21 cellular contexts compared by ENCODE assay signal in genomic region chr11:72648737-72649136, GRCh38. TPM values are rescaled to one million over a fixed set of nuclear protein-coding genes. Genes with fewer than 3 reads are reported as not detected.
A peak's percentile ranks its signal among the peaks of the same experiment; 100 is the strongest.
DNase-seq lines count a peak whose midpoint lies in the region; ATAC-seq, FAIRE-seq and TF ChIP-seq lines count a peak whose summit lies in the region.
"Had no signal": no experiment of that assay in that cellular context is flagged by ENCODE, and none has a peak within 500 bp of the region (broad histone marks: within the 10 kb centered on the region; RNA-seq: fewer than 3 reads in every experiment).

No MANE protein-coding gene starts in this region.

- H3K9me3 Mint-ChIP-seq in neural crest cell (no peaks in the 10 kb centered on the region), endothelial cell (ENCODE audit: unreplicated experiment) (no peaks in the 10 kb centered on the region)
- H3K9me3 Mint-ChIP-seq: CD4-positive, alpha-beta memory T cell had no signal

- peak overlapping the region; percentile 24 for H3K27ac Mint-ChIP-seq in neural crest cell (ENCODE audit: unreplicated experiment)
- no peak overlapping the region for H3K27ac Mint-ChIP-seq in endothelial cell (ENCODE audit: unreplicated experiment)

- H3K4me1 ChIP-seq in HepG2 (ENCODE audit: insufficient read depth, low read length) = no peaks in the 10 kb centered on the region
- H3K4me1 ChIP-seq in right lobe of liver = no peaks in the 10 kb centered on the region

- H3K36me3 Mint-ChIP-seq in neural crest cell (ENCODE audit: low read depth) (no peaks in the 10 kb centered on the region), endothelial cell (ENCODE audit: low read depth, unreplicated experiment) (no peaks in the 10 kb centered on the region)
- H3K36me3 Mint-ChIP-seq: CD4-positive, alpha-beta memory T cell had no signal

- no peak overlapping the region for H3K4me3 ChIP-seq in HepG2 (replicated peaks in 1 of 3; ENCODE audit: insufficient read depth in 1 of 3, low read depth in 2 of 3, low read length in 3 of 3)
- no peak overlapping the region for H3K4me3 ChIP-seq in right lobe of liver
- H3K4me3 ChIP-seq: A549, GM23248 had no signal

- no peak for DNase-seq in HepG2 (ENCODE audit: low spot score)
- DNase-seq in right lobe of liver = no peak
- DNase-seq in neural crest cell (ENCODE audit: low read depth, low spot score) = no peak
- no peak for DNase-seq in endothelial cell (ENCODE audit: low spot score)
- no peak for DNase-seq in CD1c-positive myeloid dendritic cell (ENCODE audit: extremely low spot score)
- DNase-seq in NCI-H2227 treated with DMSO at 0.1 percent for 48 hours (lab: John Stamatoyannopoulos, UW) = no peak
- DNase-seq: AML-193; CD4-positive, alpha-beta memory T cell; DMS153; DMS79; GDM1; GM23248 had no signal

- H2AFZ ChIP-seq in HepG2 (ENCODE audit: low read length) = no peak overlapping the region
- H2AFZ ChIP-seq: GM23248 had no signal

- 3% methylated on average over 5 of the region's 5 CpGs for WGBS in HepG2 (ENCODE audit: low lambda C conversion rate)
- 78% methylated on average over 4 of the region's 5 CpGs for WGBS in right lobe of liver (ENCODE audit: insufficient coverage, low coverage, low lambda C conversion rate, missing lambda C conversion rate)

- H3K27me3 Mint-ChIP-seq in neural crest cell (ENCODE audit: low read depth) (peaks cover 5% of the 10 kb centered on the region), endothelial cell (ENCODE audit: unreplicated experiment) (peaks cover 25% of the 10 kb centered on the region)

- TF ChIP-seq POLR2A in HepG2 (IDR thresholded peaks at IDR 0.05; ENCODE audit: insufficient read depth in 1 of 2, low read depth in 2 of 2, low read length in 2 of 2) (no peak), right lobe of liver (IDR thresholded peaks at IDR 0.05) (no peak)

- H3K4me3 Mint-ChIP-seq in neural crest cell (no peak overlapping the region), endothelial cell (ENCODE audit: unreplicated experiment) (no peak overlapping the region)
- H3K4me3 Mint-ChIP-seq: CD4-positive, alpha-beta memory T cell had no signal

- POLR2A ChIA-PET in HepG2 (lab: Yijun Ruan, JAX) = no interaction called here

- H4K20me1 ChIP-seq in HepG2 (ENCODE audit: insufficient read depth, low read length) = no peaks in the 10 kb centered on the region

- TF ChIP-seq EP300 in HepG2 (IDR thresholded peaks at IDR 0.05; ENCODE audit: low read depth in 2 of 2, low read length in 2 of 2) (no peak), HepG2 (CRISPR knock-in tag; IDR thresholded peaks at IDR 0.05; ENCODE audit: borderline replicate concordance) (no peak)

- no peak for FAIRE-seq in HepG2 (lab: Jason Lieb, UNC)
- FAIRE-seq: A549, GM12892, GM18507, H54 had no signal

- TF ChIP-seq CTCF in HepG2 (CRISPR knock-in tag; IDR thresholded peaks at IDR 0.05) (no peak), right lobe of liver (IDR thresholded peaks at IDR 0.05) (no peak), neural crest cell (conservative IDR thresholded peaks at IDR 0.05) (no peak), endothelial cell (IDR thresholded peaks at IDR 0.05; ENCODE audit: unreplicated experiment) (no peak)

- CTCF ChIA-PET in HepG2 (lab: Yijun Ruan, JAX; ENCODE audit: low intra/inter-chr PET ratio, low total read pairs) = no interaction called here

- H3K36me3 ChIP-seq in HepG2 (replicated peaks in 1 of 2; ENCODE audit: control insufficient read depth in 1 of 2, insufficient read depth in 2 of 2, low read length in 2 of 2) (no peaks in the 10 kb centered on the region), right lobe of liver (no peaks in the 10 kb centered on the region)

- BruUV-seq in HepG2 (replicated peaks; lab: Mats Ljungman, UMichigan) = no TSS peak

- no peak for TF ChIP-seq RAD21 in HepG2 (CRISPR knock-in tag; IDR thresholded peaks at IDR 0.05)

- no peaks in the 10 kb centered on the region for H3K9me3 ChIP-seq in HepG2 (ENCODE audit: low read length)
- no peaks in the 10 kb centered on the region for H3K9me3 ChIP-seq in right lobe of liver
- H3K9me3 ChIP-seq: A549 had no signal

- in situ Hi-C loops in HepG2 (cut with HindIII; ENCODE audit: extremely low pct_ligation_motif_present, low pct_unique_long_range_greater_than_20kb) = loop anchor here (5.0 kb wide), 1 partner anchor 166 kb away; no protein-coding TSS in a partner anchor

- no peaks in the 10 kb centered on the region for H3K79me2 ChIP-seq in HepG2 (ENCODE audit: insufficient read depth, low read length)

- no peak overlapping the region for H3K4me2 ChIP-seq in HepG2 (ENCODE audit: low read depth, low read length)
- H3K4me2 ChIP-seq: A549 had no signal

- H3K27me3 ChIP-seq in HepG2 (ENCODE audit: control insufficient read depth in 1 of 2, insufficient read depth in 2 of 2, low read length in 2 of 2) = peaks cover 0 to 14% of the 10 kb centered on the region in 2 experiments; a peak in 3 of 5 replicates
- H3K27me3 ChIP-seq in right lobe of liver = no peaks in the 10 kb centered on the region

- intact Hi-C loops in HepG2 (cut with micrococcal nuclease; ENCODE audit: unreplicated experiment) (no loop called here), right lobe of liver (cut with DNase I) (loop anchor here in 1 of 2 donors (5.0 kb wide), 1 partner anchor 51 kb away; no protein-coding TSS in a partner anchor)

- no peak overlapping the region for H3K27ac ChIP-seq in HepG2 (ENCODE audit: extremely low read length, insufficient read depth, low read length)
- no peak overlapping the region for H3K27ac ChIP-seq in right lobe of liver
- H3K27ac ChIP-seq in cingulate gyrus (ENCODE audit: low read depth, low read length) = peak overlapping the region; percentile 39
- H3K27ac ChIP-seq: 22Rv1, A549, C4-2B, GM23248 had no signal

- H3K4me1 Mint-ChIP-seq in neural crest cell = peaks cover 23% of the 10 kb centered on the region
- peaks cover 9% of the 10 kb centered on the region for H3K4me1 Mint-ChIP-seq in endothelial cell (ENCODE audit: unreplicated experiment)

- H3K9ac ChIP-seq in HepG2 (ENCODE audit: insufficient read depth, low read depth, low read length) = no peak overlapping the region
- H3K9ac ChIP-seq: GM23248 had no signal

- ATAC-seq in HepG2 = no peak
- ATAC-seq in right lobe of liver = no peak
- ATAC-seq in GM21390 (IDR thresholded peaks at IDR 0.05; ENCODE audit: unreplicated experiment) = no peak
- ATAC-seq: A549, HCT116 had no signal

TF ChIP-seq in HepG2, 621 proteins besides CTCF, POLR2A, EP300 and RAD21:
- TF ChIP-seq ZNF879 (CRISPR knock-in tag; IDR thresholded peaks at IDR 0.05) = no peak
- TF ChIP-seq, protein P1, sequence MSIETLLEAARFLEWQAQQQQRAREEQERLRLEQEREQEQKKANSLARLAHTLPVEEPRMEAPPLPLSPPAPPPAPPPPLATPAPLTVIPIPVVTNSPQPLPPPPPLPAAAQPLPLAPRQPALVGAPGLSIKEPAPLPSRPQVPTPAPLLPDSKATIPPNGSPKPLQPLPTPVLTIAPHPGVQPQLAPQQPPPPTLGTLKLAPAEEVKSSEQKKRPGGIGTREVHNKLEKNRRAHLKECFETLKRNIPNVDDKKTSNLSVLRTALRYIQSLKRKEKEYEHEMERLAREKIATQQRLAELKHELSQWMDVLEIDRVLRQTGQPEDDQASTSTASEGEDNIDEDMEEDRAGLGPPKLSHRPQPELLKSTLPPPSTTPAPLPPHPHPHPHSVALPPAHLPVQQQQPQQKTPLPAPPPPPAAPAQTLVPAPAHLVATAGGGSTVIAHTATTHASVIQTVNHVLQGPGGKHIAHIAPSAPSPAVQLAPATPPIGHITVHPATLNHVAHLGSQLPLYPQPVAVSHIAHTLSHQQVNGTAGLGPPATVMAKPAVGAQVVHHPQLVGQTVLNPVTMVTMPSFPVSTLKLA (IDR thresholded peaks at IDR 0.05) = peak; percentile 49

RNA-seq across cellular contexts. Expression of gene PDE2A, which starts 25.5 kb away (rescaled TPM):
- not detected in 2 replicates for total RNA-seq in HepG2 (2016; rRNA removed; fragmentation: Illumina TruSeq; extraction: Trizol)
- total RNA-seq in HepG2 (2016; cell fraction: cytosol; rRNA removed; fragmentation: Illumina TruSeq; extraction: Trizol; ENCODE audit: low read depth) = not detected in 2 replicates
- total RNA-seq in HepG2 (2016; cell fraction: insoluble cytoplasmic fraction; rRNA removed; fragmentation: Illumina TruSeq; extraction: Trizol) = 0.19 TPM in 1 of 2 replicates, not detected in the other
- not detected in 2 replicates for total RNA-seq in HepG2 (2016; cell fraction: membrane; rRNA removed; fragmentation: Illumina TruSeq; extraction: Trizol)
- total RNA-seq in HepG2 (2016; cell fraction: nucleus; rRNA removed; fragmentation: Illumina TruSeq; extraction: Trizol) = 0.81 TPM in 1 of 2 replicates, not detected in the other
- 2.8 and 3.1 TPM in 2 replicates for polyA plus RNA-seq in HepG2 (2011; rRNA removed)
- polyA plus RNA-seq in HepG2 (2011; cell fraction: cytosol; rRNA removed) = 0.74 and 0.82 TPM in 2 replicates
- 12.4 and 12.9 TPM in 2 replicates for polyA plus RNA-seq in HepG2 (2011; cell fraction: nucleus; rRNA removed)
- polyA plus RNA-seq in HepG2 (2012) = 1.1 and 1.3 TPM in 2 replicates
- polyA plus RNA-seq in HepG2 (2016; cell fraction: cytosol; fragmentation: Illumina TruSeq; extraction: Trizol; ENCODE audit: low read depth) = not detected in 2 replicates
- not detected in 2 replicates for polyA plus RNA-seq in HepG2 (2016; cell fraction: insoluble cytoplasmic fraction; fragmentation: Illumina TruSeq; extraction: Trizol; ENCODE audit: low read depth)
- polyA plus RNA-seq in HepG2 (2016; cell fraction: membrane; fragmentation: Illumina TruSeq; extraction: Trizol; ENCODE audit: low read depth) = not detected in 2 replicates
- not detected in 2 replicates for polyA plus RNA-seq in HepG2 (2016; cell fraction: nucleus; fragmentation: Illumina TruSeq; extraction: Trizol; ENCODE audit: insufficient read depth, low read depth)
- 1.6 and 410 TPM in 2 replicates for polyA minus RNA-seq in HepG2 (2011; rRNA and poly(A)+ RNA removed; ENCODE audit: low replicate concordance)
- 0.62 and 1.1 TPM in 2 replicates for polyA minus RNA-seq in HepG2 (2011; cell fraction: cytosol; rRNA and poly(A)+ RNA removed)
- 2.2 and 3.6 TPM in 2 replicates for polyA minus RNA-seq in HepG2 (2011; cell fraction: nucleus; rRNA and poly(A)+ RNA removed)
- 10 to 100 TPM; 11.2 to 46.3 (median 22.8) TPM for total RNA-seq in right lobe of liver
- total RNA-seq in neural crest cell = 2.0 and 3.0 TPM in 2 replicates
- total RNA-seq in endothelial cell (ENCODE audit: unreplicated experiment) = 65.9 TPM
